ENCODE assay signal across 23 cellular contexts in the genomic region with DNA sequence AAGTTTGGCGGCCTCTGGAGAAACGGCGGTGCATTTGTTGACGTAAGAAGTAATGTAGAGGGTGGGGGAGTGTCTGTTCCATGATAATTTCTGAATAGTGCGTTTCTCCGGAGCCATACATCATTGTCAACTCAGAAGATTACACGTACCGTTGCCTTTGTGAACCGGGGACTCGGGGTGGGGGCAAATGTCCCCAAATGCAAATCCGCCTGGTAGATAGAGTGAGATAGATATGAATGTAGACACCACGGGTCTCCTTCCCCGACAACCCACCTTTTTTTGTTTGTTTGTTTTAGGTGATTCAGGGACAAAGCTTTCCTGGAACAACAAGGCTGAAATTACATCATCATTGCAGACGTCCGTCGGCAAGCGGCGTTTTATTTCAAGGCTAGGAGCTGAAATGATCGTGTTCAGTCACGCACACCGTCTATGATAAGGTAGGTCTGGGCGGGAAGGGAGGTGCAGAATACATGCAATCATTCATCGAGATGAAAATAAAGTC.
"Had no signal": no experiment of that assay in that cellular context is flagged by ENCODE, and none has a peak within 500 bp of the region (broad histone marks: within the 10 kb centered on the region; RNA-seq: fewer than 3 reads in every experiment).

No MANE protein-coding gene starts in this region.

- ATAC-seq: activated CD8-positive, alpha-beta T cell treated with anti-CD3 and anti-CD28 coated beads, Interleukin-2, amount 10 ng/mL, durations not matched to agents 7 days and 5 days; SK-N-SH treated with all-trans-retinoic acid at 6 μM for 48 hours had no signal

- H3K27me3 ChIP-seq: SJSA1 had no signal

- H3K9me3 ChIP-seq: SJSA1 had no signal

- DNase-seq: activated CD4-positive, alpha-beta T cell treated with anti-CD3 and anti-CD28 coated beads for 48 hours; activated CD4-positive, alpha-beta T cell treated with anti-CD3 and anti-CD28 coated beads, Interleukin-2, amount 50 U/mL, for 4 hours; activated CD4-positive, CD25-positive, alpha-beta regulatory T cell treated with anti-CD3 and anti-CD28 coated beads, Interleukin-2, amount 50 U/mL, for 72 hours; activated CD8-positive, alpha-beta memory T cell treated with anti-CD3 and anti-CD28 coated beads, Interleukin-2, amount 50 U/mL, for 48 hours; activated CD8-positive, alpha-beta T cell treated with anti-CD3 and anti-CD28 coated beads, Interleukin-2, amount 10 ng/mL, durations not matched to agents 7 days and 5 days; activated naive CD4-positive, alpha-beta T cell treated with anti-CD3 and anti-CD28 coated beads, Interleukin-2, amount 50 U/mL, for 16 hours; activated T-cell treated with anti-CD3 and anti-CD28 coated beads, Interleukin-2, amount 50 U/mL, for 1 hour; aorta; central memory CD4-positive, alpha-beta T cell; NCI-H1048; NCI-H1417; NCI-H2029; NCI-H2107; NCI-H2171 treated with DMSO at 0.1 percent for 48 hours; NCI-H345; NCI-H510A; NCI-H526 treated with DMSO at 0.1 percent for 48 hours; NCI-H82; Right ventricle myocardium superior; RPMI8226; SW 1271 had no signal

- H3K4me3 Mint-ChIP-seq: activated CD8-positive, alpha-beta T cell treated with anti-CD3 and anti-CD28 coated beads, Interleukin-2, amount 10 ng/mL, durations not matched to agents 7 days and 5 days had no signal

- H3K4me3 ChIP-seq: SJSA1 had no signal

- H3K4me1 ChIP-seq: SJSA1 had no signal

- H3K36me3 ChIP-seq: SJSA1 had no signal

- H3K27ac Mint-ChIP-seq: activated CD8-positive, alpha-beta T cell treated with anti-CD3 and anti-CD28 coated beads, Interleukin-2, amount 10 ng/mL, durations not matched to agents 7 days and 5 days had no signal

- H3K27ac ChIP-seq: SJSA1 had no signal
